In the genomic region with DNA sequence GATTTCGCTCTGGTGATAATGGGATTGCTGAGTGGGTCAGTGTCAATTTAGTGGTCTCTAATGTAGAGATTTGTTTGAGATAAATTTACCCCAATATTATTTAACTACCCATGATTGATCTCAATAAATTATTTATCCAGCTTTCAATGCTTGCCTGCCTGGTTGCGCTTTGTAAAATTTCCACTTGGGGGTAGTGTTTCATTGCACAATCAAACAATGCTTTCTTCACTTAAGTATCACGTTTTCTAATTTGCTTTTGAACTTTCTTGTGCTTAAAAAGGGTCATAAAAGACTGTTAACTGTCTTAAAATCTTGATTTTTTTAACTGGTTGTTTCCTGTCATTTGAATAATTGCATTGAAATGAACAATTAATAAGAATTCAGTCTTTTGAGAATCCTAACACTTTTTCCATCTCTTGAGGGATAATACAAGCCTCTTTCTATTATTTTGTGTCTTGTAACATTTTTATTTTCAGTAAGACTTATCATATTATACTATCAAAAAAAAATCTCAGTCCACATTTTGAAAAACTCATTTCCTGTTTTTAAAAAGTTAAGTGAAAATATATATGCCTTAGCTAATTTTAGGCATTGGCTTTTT, we compare ENCODE assay signal across 8 cellular contexts. TPM values are rescaled to one million over a fixed set of nuclear protein-coding genes. Genes with fewer than 3 reads are reported as not detected.
DNase-seq lines count a peak whose midpoint lies in the region; ATAC-seq and TF ChIP-seq lines count a peak whose summit lies in the region.

No MANE protein-coding gene starts in this region.

- peak overlapping the region in 1 of 2 donors; percentile 31 for H3K4me3 Mint-ChIP-seq in stimulated activated naive B cell treated with anti-CD40 and anti-IgM and Interleukin-4, amounts not matched to agents 10 μg/mL and 1 μg/mL and 100 μg/mL, for 72 hours

- H3K9me3 Mint-ChIP-seq in stimulated activated naive B cell treated with anti-CD40 and anti-IgM and Interleukin-4, amounts not matched to agents 10 μg/mL and 1 μg/mL and 100 μg/mL, for 72 hours, result peaks cover 16 to 18% of the 10 kb centered on the region in 2 donors

- H3K4me1 Mint-ChIP-seq in stimulated activated naive B cell treated with anti-CD40 and anti-IgM and Interleukin-4, amounts not matched to agents 10 μg/mL and 1 μg/mL and 100 μg/mL, for 72 hours, result peaks cover 18 to 32% of the 10 kb centered on the region in 2 donors

- H3K27me3 Mint-ChIP-seq in stimulated activated naive B cell treated with anti-CD40 and anti-IgM and Interleukin-4, amounts not matched to agents 10 μg/mL and 1 μg/mL and 100 μg/mL, for 72 hours, result no peaks in the 10 kb centered on the region

- H3K27ac Mint-ChIP-seq in stimulated activated naive B cell treated with anti-CD40 and anti-IgM and Interleukin-4, amounts not matched to agents 10 μg/mL and 1 μg/mL and 100 μg/mL, for 72 hours, result peak overlapping the region; percentile 73

- DNase-seq in CD1c-positive myeloid dendritic cell (ENCODE audit: extremely low spot score), result peak; percentile 32
- peak; percentile 26 for DNase-seq in RPMI7951 (ENCODE audit: low read depth)
- peak; percentile 63 for DNase-seq in fibroblast of the aortic adventitia (ENCODE audit: low read depth)
- DNase-seq in stimulated activated naive B cell treated with anti-CD40 and anti-IgM and Interleukin-4, amounts not matched to agents 10 μg/mL and 1 μg/mL and 100 μg/mL, for 72 hours, result no peak
- no peak for DNase-seq in sciatic nerve (ENCODE audit: low spot score)
- DNase-seq in germinal center (ENCODE audit: low spot score), result no peak

- H3K4me3 ChIP-seq in fibroblast of the aortic adventitia (ENCODE audit: low read depth, low read length), result no peak overlapping the region

- intact Hi-C loops in sciatic nerve (cut with DNase I), result no loop called here

- peaks cover 48 to 55% of the 10 kb centered on the region in 2 donors for H3K36me3 Mint-ChIP-seq in stimulated activated naive B cell treated with anti-CD40 and anti-IgM and Interleukin-4, amounts not matched to agents 10 μg/mL and 1 μg/mL and 100 μg/mL, for 72 hours

- peak; percentile 78 for TF ChIP-seq CTCF in fibroblast of the aortic adventitia (IDR thresholded peaks at IDR 0.05; ENCODE audit: insufficient read depth, low read length)

- peak; percentile 76 for ATAC-seq in GM18511 (IDR thresholded peaks at IDR 0.05; ENCODE audit: unreplicated experiment)
- peak; percentile 41 for ATAC-seq in HG03039 (IDR thresholded peaks at IDR 0.05; ENCODE audit: unreplicated experiment)
- ATAC-seq in stimulated activated naive B cell treated with anti-CD40 and anti-IgM and Interleukin-4, amounts not matched to agents 10 μg/mL and 1 μg/mL and 100 μg/mL, for 72 hours (replicated peaks), result peak; percentile 35 to 43
- no peak for ATAC-seq in sciatic nerve

RNA-seq across cellular contexts. Expression of gene HSD17B4, which starts 18.7 kb away (rescaled TPM):
- 138 and 183 TPM in 2 replicates for total RNA-seq in RPMI7951 (2014; rRNA removed; shearing (Covaris generic))
- total RNA-seq in fibroblast of the aortic adventitia (ENCODE audit: low replicate concordance), result 122 and 175 TPM in 2 replicates
- 182 TPM for total RNA-seq in sciatic nerve

Comparison
In these comparisons a context has a peak if more than half of its experiments do, and no peak if none do; other contexts are left out.
1. DNase-seq: peak in CD1c-positive myeloid dendritic cell (single experiment), RPMI7951 (single experiment) and fibroblast of the aortic adventitia (single experiment); none in stimulated activated naive B cell treated with anti-CD40 and anti-IgM and Interleukin-4, amounts not matched to agents 10 μg/mL and 1 μg/mL and 100 μg/mL, for 72 hours (single experiment), sciatic nerve (single experiment) and germinal center (single experiment).